Comparison of ENCODE assay signal across 19 cellular contexts in the genomic region with DNA sequence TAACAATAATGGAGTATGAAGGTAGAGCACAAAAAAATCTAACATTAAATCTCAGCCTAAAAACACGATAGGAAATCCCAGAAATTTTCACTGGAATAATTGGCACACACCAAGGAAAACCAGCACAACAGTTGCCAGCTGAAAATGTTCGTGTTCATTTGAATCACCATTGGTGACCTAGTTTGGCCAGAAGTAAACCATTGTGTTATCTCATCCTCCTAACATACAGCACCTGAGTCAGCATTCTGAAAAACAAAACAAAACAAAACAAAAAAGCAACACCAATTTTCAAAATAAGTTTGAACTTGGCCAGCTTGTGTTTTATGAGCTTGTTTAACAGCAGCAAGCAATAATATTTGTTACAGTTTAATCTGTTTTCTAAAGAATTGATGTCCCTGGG. TPM values are rescaled to one million over a fixed set of nuclear protein-coding genes. Genes with fewer than 3 reads are reported as not detected.
A peak's percentile ranks its signal among the peaks of the same experiment; 100 is the strongest.
DNase-seq lines count a peak whose midpoint lies in the region; ATAC-seq, FAIRE-seq and TF ChIP-seq lines count a peak whose summit lies in the region.
"Had no signal": no experiment of that assay in that cellular context is flagged by ENCODE, and none has a peak within 500 bp of the region (broad histone marks: within the 10 kb centered on the region; RNA-seq: fewer than 3 reads in every experiment).

No MANE protein-coding gene starts in this region.

- no peak overlapping the region for H3K27ac ChIP-seq in IMR-90 (ENCODE audit: insufficient read depth, low read length)

- no peak overlapping the region for H4K8ac ChIP-seq in IMR-90 (ENCODE audit: low read depth in 2 of 2, low read length in 2 of 2)

- DNase-seq in IMR-90 (no peak), amniotic epithelial cell (ENCODE audit: low read depth) (peak; percentile 45), pulmonary artery endothelial cell (ENCODE audit: low read depth, low spot score) (peak; percentile 27), NCI-H1694 treated with DMSO at 0.1 percent for 48 hours (lab: John Stamatoyannopoulos, UW) (no peak), H54 (ENCODE audit: insufficient read length, low spot score) (no peak), COR-L47 (lab: John Stamatoyannopoulos, UW) (no peak)
- no peak for DNase-seq in activated CD4-positive, alpha-beta T cell treated with anti-CD3 and anti-CD28 coated beads, Interleukin-2, amount 50 U/mL, for 1 hour
- DNase-seq: CD4-positive, CD25-positive, alpha-beta regulatory T cell; DMS79; NCI-H1417 treated with DMSO at 0.1 percent for 48 hours; NCI-H187 treated with DMSO at 0.1 percent for 48 hours; NCI-H2107; NCI-H2227 treated with DMSO at 0.1 percent for 48 hours; NCI-H510A; SIG-M5 had no signal

- H3K36me3 ChIP-seq in IMR-90 (ENCODE audit: control insufficient read depth, insufficient read depth, low read length), result no peaks in the 10 kb centered on the region

- no peaks in the 10 kb centered on the region for H4K20me1 ChIP-seq in IMR-90 (ENCODE audit: insufficient read depth, low read length)

- H3K23ac ChIP-seq in IMR-90 (ENCODE audit: low read depth, low read length), result no peak overlapping the region

- no peak overlapping the region for H3K4me2 ChIP-seq in IMR-90 (ENCODE audit: low read depth, low read length)

- POLR2A ChIA-PET in IMR-90 (lab: Charles Lee; ENCODE audit: unreplicated experiment), result no interaction called here

- H3K4ac ChIP-seq in IMR-90 (ENCODE audit: low read depth, low read length), result no peak overlapping the region

- in situ Hi-C loops in IMR-90 (cut with MboI; ENCODE audit: low sequenced_read_pairs), result no loop called here

- WGBS in IMR-90 (ENCODE audit: extremely low coverage in 2 of 2, insufficient read length in 1 of 2), 2 experiments, result no CpG with 5 or more reads among the region's 2 CpGs

- no peak for ATAC-seq in IMR-90 (ENCODE audit: low read depth)
- ATAC-seq: Panc1, SK-N-SH treated with all-trans-retinoic acid at 6 μM for 48 hours had no signal

- H3K79me1 ChIP-seq in IMR-90 (ENCODE audit: low read depth in 1 of 2, low read length in 2 of 2), result no peaks in the 10 kb centered on the region

- dilution Hi-C loops in IMR-90 (cut with HindIII; ENCODE audit: low sequenced_read_pairs, unreplicated experiment), result no loop called here

- H3K14ac ChIP-seq in IMR-90 (replicated peaks; ENCODE audit: low read depth, low read length), result no peak overlapping the region

- no peak overlapping the region for H4K91ac ChIP-seq in IMR-90 (ENCODE audit: insufficient read depth, low read depth, low read length)

- H3K27me3 ChIP-seq in IMR-90 (ENCODE audit: control insufficient read depth, insufficient read depth, low read length), result peaks cover 5% of the 10 kb centered on the region

- no peak overlapping the region for H2BK5ac ChIP-seq in IMR-90 (ENCODE audit: low read depth, low read length, poor library complexity, severe bottlenecking)

- no peak for TF ChIP-seq RAD21 in IMR-90 (IDR thresholded peaks at IDR 0.05; ENCODE audit: low read length)

- H3K9ac ChIP-seq in IMR-90 (ENCODE audit: low read depth, low read length), result no peak overlapping the region

- H2AK9ac ChIP-seq in IMR-90 (replicated peaks; ENCODE audit: low read depth, low read length, poor library complexity), result no peak overlapping the region

- intact Hi-C loops in IMR-90 (cut with micrococcal nuclease), result no loop called here

- H2AFZ ChIP-seq in IMR-90 (replicated peaks; ENCODE audit: low read length, poor library complexity), result no peak overlapping the region

- H3K18ac ChIP-seq in IMR-90 (ENCODE audit: low read depth, low read length), result no peak overlapping the region

- no peak overlapping the region for H3K4me3 ChIP-seq in IMR-90 (ENCODE audit: insufficient read depth, low read depth, low read length)

- peak; percentile 98 for FAIRE-seq in endometrium (lab: Jason Lieb, UNC)
- no peak for FAIRE-seq in H54 (lab: Jason Lieb, UNC)

- TF ChIP-seq CTCF in IMR-90 (conservative IDR thresholded peaks at IDR 0.05; ENCODE audit: low read depth, low read length), result no peak

- H3K9me3 ChIP-seq in IMR-90 (ENCODE audit: control insufficient read depth, insufficient read depth, low read length), result 0 out of 2 replicates have a peak, but pooled peaks cover 4% of the 10 kb centered on the region

- no peak overlapping the region for H2BK20ac ChIP-seq in IMR-90 (ENCODE audit: low read depth, low read length)

- no peak overlapping the region for H4K5ac ChIP-seq in IMR-90 (ENCODE audit: low read depth, low read length)

- CTCF ChIA-PET in IMR-90 (lab: Yijun Ruan, JAX), result interaction anchor here (0.6 kb wide), 1 partner anchor 70 kb away, joined by 4 read pairs; no protein-coding TSS in a partner anchor

- BruUV-seq in IMR-90 (replicated peaks; lab: Mats Ljungman, UMichigan), result no TSS peak

- no peak overlapping the region for H2BK120ac ChIP-seq in IMR-90 (ENCODE audit: low read depth, low read length)

- H2BK15ac ChIP-seq in IMR-90 (ENCODE audit: low read depth, low read length), result no peak overlapping the region

- no peak for TF ChIP-seq POLR2A in IMR-90 (IDR thresholded peaks at IDR 0.05; ENCODE audit: low read depth, low read length)
- no peak for TF ChIP-seq POLR2A in H54 (IDR thresholded peaks at IDR 0.05; ENCODE audit: low read depth, low read length)

- no peaks in the 10 kb centered on the region for H3K9me1 ChIP-seq in IMR-90 (ENCODE audit: insufficient read depth, low read length)

- H3K56ac ChIP-seq in IMR-90 (ENCODE audit: extremely low read depth, insufficient read depth, low read length), result no peak overlapping the region

- H3K4me1 ChIP-seq in IMR-90 (ENCODE audit: control insufficient read depth, insufficient read depth, low read length), result no peaks in the 10 kb centered on the region

- H2AK5ac ChIP-seq in IMR-90 (ENCODE audit: low read depth, low read length), result no peak overlapping the region

TF ChIP-seq in IMR-90, 13 proteins besides CTCF, POLR2A, EP300 and RAD21:
- TF ChIP-seq MAFK (IDR thresholded peaks at IDR 0.05; ENCODE audit: low read depth, low read length), result peak; percentile 67
- TF ChIP-seq, protein P1, sequence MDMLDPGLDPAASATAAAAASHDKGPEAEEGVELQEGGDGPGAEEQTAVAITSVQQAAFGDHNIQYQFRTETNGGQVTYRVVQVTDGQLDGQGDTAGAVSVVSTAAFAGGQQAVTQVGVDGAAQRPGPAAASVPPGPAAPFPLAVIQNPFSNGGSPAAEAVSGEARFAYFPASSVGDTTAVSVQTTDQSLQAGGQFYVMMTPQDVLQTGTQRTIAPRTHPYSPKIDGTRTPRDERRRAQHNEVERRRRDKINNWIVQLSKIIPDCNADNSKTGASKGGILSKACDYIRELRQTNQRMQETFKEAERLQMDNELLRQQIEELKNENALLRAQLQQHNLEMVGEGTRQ (IDR thresholded peaks at IDR 0.05; ENCODE audit: low read depth, low read length), result no peak
TF ChIP-seq in IMR-90: peak in this region for 1.

RNA-seq across cellular contexts. Expression of gene UCHL1, which starts 41.1 kb away (rescaled TPM):
- total RNA-seq in IMR-90 (2012; rRNA removed) (972 and 1,122 TPM in 2 replicates), pulmonary artery endothelial cell (252 and 407 TPM in 2 replicates)
- 1,796 and 2,118 TPM in 2 replicates for polyA plus RNA-seq in IMR-90 (2012; rRNA removed)
- 1,744 and 2,681 TPM in 2 replicates for polyA plus RNA-seq in IMR-90 (2012; cell fraction: cytosol; rRNA removed)
- 2,128 and 5,164 TPM in 2 replicates for polyA plus RNA-seq in IMR-90 (2012; cell fraction: nucleus; rRNA removed; ENCODE audit: low replicate concordance)
- total RNA-seq: CD4-positive, CD25-positive, alpha-beta regulatory T cell; HT1080 had no signal
- polyA plus RNA-seq: CD4-positive, CD25-positive, alpha-beta regulatory T cell had no signal

Comparison
In these comparisons a context has a peak if more than half of its experiments do, and no peak if none do; other contexts are left out.
1. DNase-seq: peak in amniotic epithelial cell (single experiment) and pulmonary artery endothelial cell (single experiment); none in IMR-90 (single experiment), NCI-H1694 treated with DMSO at 0.1 percent for 48 hours (single experiment), activated CD4-positive, alpha-beta T cell treated with anti-CD3 and anti-CD28 coated beads, Interleukin-2, amount 50 U/mL, for 1 hour (single experiment), H54 (single experiment) and COR-L47 (single experiment).